1 cellular context compared by ENCODE assay signal in genomic region chr10:59960751-59961150, GRCh38.
TF ChIP-seq lines count a peak whose summit lies in the region.

No MANE protein-coding gene starts in this region.

TF ChIP-seq in SK-N-SH treated with all-trans-retinoic acid at 6 μM for 48 hours, 23 proteins besides CTCF, POLR2A, EP300 and RAD21 (continued from another document):
- no peak for TF ChIP-seq PATZ1 (CRISPR knock-in tag; IDR thresholded peaks at IDR 0.05; ENCODE audit: borderline replicate concordance)
- TF ChIP-seq ESRRG (CRISPR knock-in tag; IDR thresholded peaks at IDR 0.05) = no peak
- no peak for TF ChIP-seq CSRNP3 (CRISPR knock-in tag; IDR thresholded peaks at IDR 0.05)
- no peak for TF ChIP-seq SNAI2 (CRISPR knock-in tag; IDR thresholded peaks at IDR 0.05)
- TF ChIP-seq TSHZ2 (CRISPR knock-in tag; IDR thresholded peaks at IDR 0.05) = no peak
